ENCODE assay signal across 8 cellular contexts in genomic region chr6:150866147-150867073, GRCh38. TPM values are rescaled to one million over a fixed set of nuclear protein-coding genes. Genes with fewer than 3 reads are reported as not detected.
DNase-seq lines count a peak whose midpoint lies in the region; ATAC-seq and TF ChIP-seq lines count a peak whose summit lies in the region.

No MANE protein-coding gene starts in this region.

- peak; percentile 96 for DNase-seq in DMS 273 (lab: John Stamatoyannopoulos, UW; ENCODE audit: unreplicated experiment)
- peak in 69 of 76 experiments; percentile 12 to 80 (median 62) for DNase-seq in HUDEP-2 (lab: John Stamatoyannopoulos, UW; ENCODE audit: unreplicated experiment in 76 of 76)
- peak; percentile 63 to 85 (median 79) for DNase-seq in Peyer's patch
- DNase-seq in activated T-helper 1 cell treated with anti-CD3 and anti-CD28 coated beads, Interleukin-12 subunit alpha, Interleukin-12 subunit beta, Interleukin-2, Interleukin-4 antibody, amounts not matched to agents 30 ng/mL and 10 ng/mL and 1 ng/mL, durations not matched to agents 14 hours and 24 hours and 36 hours (ENCODE audit: low spot score), result peak; percentile 84
- peak; percentile 91 for DNase-seq in fibroblast of gingiva (ENCODE audit: low read depth)
- peak; percentile 43 to 83 (median 54) for DNase-seq in naive thymus-derived CD8-positive, alpha-beta T cell
- DNase-seq in stimulated activated naive B cell treated with anti-CD40 and anti-IgM and Interleukin-4, amounts not matched to agents 10 μg/mL and 1 μg/mL and 100 μg/mL, for 72 hours, result peak; percentile 68

- H3K9me3 ChIP-seq in Peyer's patch, result no peaks in the 10 kb centered on the region

- peak; percentile 68 for ATAC-seq in GM21381 (IDR thresholded peaks at IDR 0.05; ENCODE audit: unreplicated experiment)
- peak; percentile 76 to 81 for ATAC-seq in naive thymus-derived CD8-positive, alpha-beta T cell
- peak; percentile 78 to 85 for ATAC-seq in stimulated activated naive B cell treated with anti-CD40 and anti-IgM and Interleukin-4, amounts not matched to agents 10 μg/mL and 1 μg/mL and 100 μg/mL, for 72 hours (replicated peaks)

- peaks cover 38% of the 10 kb centered on the region for H3K4me1 Mint-ChIP-seq in activated T-helper 1 cell treated with anti-CD3 and anti-CD28 coated beads, Interleukin-12 subunit alpha, Interleukin-12 subunit beta, Interleukin-2, Interleukin-4 antibody, amounts not matched to agents 30 ng/mL and 10 ng/mL and 1 ng/mL, durations not matched to agents 14 hours and 24 hours and 36 hours (ENCODE audit: low read depth)
- peaks cover 7 to 18% (median 13%) of the 10 kb centered on the region in 4 donors for H3K4me1 Mint-ChIP-seq in naive thymus-derived CD8-positive, alpha-beta T cell
- peaks cover 25 to 35% of the 10 kb centered on the region in 2 donors for H3K4me1 Mint-ChIP-seq in stimulated activated naive B cell treated with anti-CD40 and anti-IgM and Interleukin-4, amounts not matched to agents 10 μg/mL and 1 μg/mL and 100 μg/mL, for 72 hours

- H3K36me3 Mint-ChIP-seq in activated T-helper 1 cell treated with anti-CD3 and anti-CD28 coated beads, Interleukin-12 subunit alpha, Interleukin-12 subunit beta, Interleukin-2, Interleukin-4 antibody, amounts not matched to agents 30 ng/mL and 10 ng/mL and 1 ng/mL, durations not matched to agents 14 hours and 24 hours and 36 hours (ENCODE audit: low read depth), result peaks cover 7% of the 10 kb centered on the region
- H3K36me3 Mint-ChIP-seq in naive thymus-derived CD8-positive, alpha-beta T cell, result peaks cover 0 to 2% (median 0%) of the 10 kb centered on the region in 3 donors
- H3K36me3 Mint-ChIP-seq in stimulated activated naive B cell treated with anti-CD40 and anti-IgM and Interleukin-4, amounts not matched to agents 10 μg/mL and 1 μg/mL and 100 μg/mL, for 72 hours, result peaks cover 7 to 11% of the 10 kb centered on the region in 2 donors

- no peaks in the 10 kb centered on the region for H3K36me3 ChIP-seq in Peyer's patch

- peaks cover 2% of the 10 kb centered on the region for H3K27me3 Mint-ChIP-seq in activated T-helper 1 cell treated with anti-CD3 and anti-CD28 coated beads, Interleukin-12 subunit alpha, Interleukin-12 subunit beta, Interleukin-2, Interleukin-4 antibody, amounts not matched to agents 30 ng/mL and 10 ng/mL and 1 ng/mL, durations not matched to agents 14 hours and 24 hours and 36 hours (ENCODE audit: insufficient read depth)
- H3K27me3 Mint-ChIP-seq in naive thymus-derived CD8-positive, alpha-beta T cell, result peaks cover 4 to 25% (median 17%) of the 10 kb centered on the region in 5 donors
- H3K27me3 Mint-ChIP-seq in stimulated activated naive B cell treated with anti-CD40 and anti-IgM and Interleukin-4, amounts not matched to agents 10 μg/mL and 1 μg/mL and 100 μg/mL, for 72 hours, result peaks cover 0 to 6% of the 10 kb centered on the region in 2 donors

- H3K9me3 Mint-ChIP-seq in activated T-helper 1 cell treated with anti-CD3 and anti-CD28 coated beads, Interleukin-12 subunit alpha, Interleukin-12 subunit beta, Interleukin-2, Interleukin-4 antibody, amounts not matched to agents 30 ng/mL and 10 ng/mL and 1 ng/mL, durations not matched to agents 14 hours and 24 hours and 36 hours, result no peaks in the 10 kb centered on the region
- H3K9me3 Mint-ChIP-seq in naive thymus-derived CD8-positive, alpha-beta T cell, result no peaks in the 10 kb centered on the region
- no peaks in the 10 kb centered on the region for H3K9me3 Mint-ChIP-seq in stimulated activated naive B cell treated with anti-CD40 and anti-IgM and Interleukin-4, amounts not matched to agents 10 μg/mL and 1 μg/mL and 100 μg/mL, for 72 hours

- H3K4me3 ChIP-seq in Peyer's patch, result peak overlapping the region; percentile 48 to 83 (median 78)

- intact Hi-C loops in activated T-helper 1 cell treated with anti-CD3 and anti-CD28 coated beads, Interleukin-12 subunit alpha, Interleukin-12 subunit beta, Interleukin-2, Interleukin-4 antibody, amounts not matched to agents 30 ng/mL and 10 ng/mL and 1 ng/mL, durations not matched to agents 14 hours and 24 hours and 36 hours (cut with micrococcal nuclease), result loop anchor here (1.0 to 5.0 kb wide), 4 partner anchors 121 to 1299 kb away; partner anchors contain the start of genes GINM1 and RMND1

- H3K27ac Mint-ChIP-seq in activated T-helper 1 cell treated with anti-CD3 and anti-CD28 coated beads, Interleukin-12 subunit alpha, Interleukin-12 subunit beta, Interleukin-2, Interleukin-4 antibody, amounts not matched to agents 30 ng/mL and 10 ng/mL and 1 ng/mL, durations not matched to agents 14 hours and 24 hours and 36 hours, result peak overlapping the region; percentile 96
- peak overlapping the region in 9 of 10 donors; percentile 62 to 92 (median 84) for H3K27ac Mint-ChIP-seq in naive thymus-derived CD8-positive, alpha-beta T cell
- H3K27ac Mint-ChIP-seq in stimulated activated naive B cell treated with anti-CD40 and anti-IgM and Interleukin-4, amounts not matched to agents 10 μg/mL and 1 μg/mL and 100 μg/mL, for 72 hours, result peak overlapping the region; percentile 89

- no peak for TF ChIP-seq POLR2A in Peyer's patch (IDR thresholded peaks at IDR 0.05)

- POLR2A ChIA-PET in naive thymus-derived CD8-positive, alpha-beta T cell (lab: Charles Lee), result interaction anchor here (0.5 to 1.6 kb wide), 2 partner anchors 524 to 601 kb away, joined by 3 to 4 read pairs; no protein-coding TSS in a partner anchor

- H3K4me3 Mint-ChIP-seq in activated T-helper 1 cell treated with anti-CD3 and anti-CD28 coated beads, Interleukin-12 subunit alpha, Interleukin-12 subunit beta, Interleukin-2, Interleukin-4 antibody, amounts not matched to agents 30 ng/mL and 10 ng/mL and 1 ng/mL, durations not matched to agents 14 hours and 24 hours and 36 hours, result peak overlapping the region; percentile 98
- H3K4me3 Mint-ChIP-seq in naive thymus-derived CD8-positive, alpha-beta T cell, result peak overlapping the region; percentile 79 to 97 (median 90)
- H3K4me3 Mint-ChIP-seq in stimulated activated naive B cell treated with anti-CD40 and anti-IgM and Interleukin-4, amounts not matched to agents 10 μg/mL and 1 μg/mL and 100 μg/mL, for 72 hours, result peak overlapping the region; percentile 84 to 95

- H3K27me3 ChIP-seq in Peyer's patch, result no peaks in the 10 kb centered on the region

- H3K4me1 ChIP-seq in Peyer's patch, result peaks cover 0 to 4% (median 0%) of the 10 kb centered on the region in 4 donors

- no peak for TF ChIP-seq CTCF in Peyer's patch (IDR thresholded peaks at IDR 0.05)

- H3K27ac ChIP-seq in Peyer's patch, result peak overlapping the region; percentile 59 to 85 (median 80)

RNA-seq across cellular contexts. Expression of gene MTHFD1L, which starts 0.9 kb away (rescaled TPM):
- total RNA-seq in Peyer's patch, result 10 to 100 TPM in 1 of 4 donors, 1 to 10 TPM in 3; 4.3 to 23.1 (median 4.7) TPM
- total RNA-seq in activated T-helper 1 cell treated with anti-CD3 and anti-CD28 coated beads, Interleukin-12 subunit alpha, Interleukin-12 subunit beta, Interleukin-2, Interleukin-4 antibody, amounts not matched to agents 30 ng/mL and 10 ng/mL and 1 ng/mL, durations not matched to agents 14 hours and 24 hours and 36 hours, result 121 and 125 TPM in 2 replicates
- total RNA-seq in naive thymus-derived CD8-positive, alpha-beta T cell, result 10 to 100 TPM; 18.2 to 20.1 TPM
- 1 to 10 TPM; 3.8 to 8.3 (median 5.1) TPM for polyA plus RNA-seq in naive thymus-derived CD8-positive, alpha-beta T cell

Comparison
In these comparisons a context has a peak if more than half of its experiments do, and no peak if none do; other contexts are left out.
1. Peak in every context shown above with its lines: DNase-seq, ATAC-seq, H3K4me3 ChIP-seq and H3K27ac ChIP-seq.